Comparison of ENCODE assay signal across 17 cellular contexts in the genomic region with DNA sequence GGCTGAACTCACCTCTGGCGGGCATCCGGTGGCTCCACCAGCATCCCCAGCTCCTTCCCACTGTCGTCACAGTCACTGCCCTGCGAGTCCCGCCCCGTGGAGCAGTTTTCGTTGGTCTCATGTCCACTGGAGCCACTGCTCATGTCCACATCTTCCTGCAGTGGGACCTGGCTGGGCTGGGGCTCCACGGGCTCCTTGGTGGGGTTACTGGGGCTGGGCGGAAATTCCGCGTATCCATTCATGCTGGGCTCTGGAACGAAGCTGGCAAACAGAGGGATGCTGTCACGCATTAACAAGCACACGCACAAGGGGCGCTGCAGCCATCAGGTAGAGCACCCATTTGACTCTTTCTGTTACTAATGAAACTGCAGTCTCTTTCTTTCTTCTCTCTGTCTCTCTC. TPM values are rescaled to one million over a fixed set of nuclear protein-coding genes. Genes with fewer than 3 reads are reported as not detected.
DNase-seq lines count a peak whose midpoint lies in the region; ATAC-seq and TF ChIP-seq lines count a peak whose summit lies in the region.
"Had no signal": no experiment of that assay in that cellular context is flagged by ENCODE, and none has a peak within 500 bp of the region (broad histone marks: within the 10 kb centered on the region; RNA-seq: fewer than 3 reads in every experiment).

No MANE protein-coding gene starts in this region.

- POLR2A ChIA-PET in PC-3 (lab: Charles Lee; ENCODE audit: unreplicated experiment), result interaction anchor here (0.6 kb wide), 1 partner anchor 776 kb away, joined by 3 read pairs; no protein-coding TSS in a partner anchor
- POLR2A ChIA-PET in Caco-2 (lab: Charles Lee), result no interaction called here

- no peak overlapping the region for H3K4me3 ChIP-seq in PC-3 (ENCODE audit: low read length)
- no peak overlapping the region for H3K4me3 ChIP-seq in hepatocyte
- no peak overlapping the region for H3K4me3 ChIP-seq in Caco-2 (ENCODE audit: low read depth, low read length)

- BruUV-seq in PC-3 (replicated peaks; lab: Mats Ljungman, UMichigan), result no TSS peak
- no TSS peak for BruUV-seq in Caco-2 (replicated peaks; lab: Mats Ljungman, UMichigan)

- no peaks in the 10 kb centered on the region for H3K27me3 ChIP-seq in PC-3 (ENCODE audit: low read length)
- H3K27me3 ChIP-seq in hepatocyte, result no peaks in the 10 kb centered on the region
- H3K27me3 ChIP-seq in Caco-2 (replicated peaks; ENCODE audit: control insufficient read depth, insufficient read depth, low read length), result no peaks in the 10 kb centered on the region

- CTCF ChIA-PET in PC-3 (lab: Charles Lee), result no interaction called here
- CTCF ChIA-PET in Caco-2 (lab: Charles Lee), result no interaction called here

- H3K4me2 ChIP-seq in PC-3 (ENCODE audit: low read length), result no peak overlapping the region
- no peak overlapping the region for H3K4me2 ChIP-seq in hepatocyte

- peaks cover 16% of the 10 kb centered on the region for H3K36me3 ChIP-seq in PC-3 (ENCODE audit: low read depth, low read length)
- no peaks in the 10 kb centered on the region for H3K36me3 ChIP-seq in hepatocyte (replicated peaks; ENCODE audit: insufficient read depth, low read depth)
- H3K36me3 ChIP-seq in Caco-2 (ENCODE audit: control insufficient read depth, insufficient read depth, low read length), result no peaks in the 10 kb centered on the region

- H3K9me3 ChIP-seq in PC-3 (ENCODE audit: low read length) (no peaks in the 10 kb centered on the region), hepatocyte (ENCODE audit: low read depth) (no peaks in the 10 kb centered on the region), Caco-2 (no peaks in the 10 kb centered on the region)

- H2AFZ ChIP-seq in PC-3 (ENCODE audit: low read length), result no peak overlapping the region
- H2AFZ ChIP-seq in hepatocyte, result no peak overlapping the region

- peaks cover 45% of the 10 kb centered on the region for H3K79me2 ChIP-seq in PC-3 (ENCODE audit: low read length)
- peaks cover 53% of the 10 kb centered on the region for H3K79me2 ChIP-seq in hepatocyte

- H3K27ac Mint-ChIP-seq in progenitor cell of endocrine pancreas (peak overlapping the region; percentile 6), Caco-2 (ENCODE audit: unreplicated experiment) (no peak overlapping the region)
- H3K27ac Mint-ChIP-seq: activated naive CD8-positive, alpha-beta T cell treated with anti-CD3 and anti-CD28 coated beads for 36 hours; memory B cell had no signal

- H3K4me1 ChIP-seq in PC-3 (ENCODE audit: insufficient read depth, low read length), result no peaks in the 10 kb centered on the region
- H3K4me1 ChIP-seq in hepatocyte (ENCODE audit: insufficient read depth), result peaks cover 9% of the 10 kb centered on the region
- H3K4me1 ChIP-seq in Caco-2, result peaks cover 28% of the 10 kb centered on the region

- no peak overlapping the region for H3K27ac ChIP-seq in PC-3 (ENCODE audit: low read length)
- H3K27ac ChIP-seq in hepatocyte, result no peak overlapping the region

- H3K27me3 Mint-ChIP-seq in progenitor cell of endocrine pancreas (no peaks in the 10 kb centered on the region), Caco-2 (ENCODE audit: insufficient read depth, unreplicated experiment) (no peaks in the 10 kb centered on the region)
- H3K27me3 Mint-ChIP-seq: activated naive CD8-positive, alpha-beta T cell treated with anti-CD3 and anti-CD28 coated beads for 36 hours; memory B cell had no signal

- H4K20me1 ChIP-seq in PC-3 (ENCODE audit: low read length) (peaks cover 25% of the 10 kb centered on the region; the same call in 1 of the 2 replicates), hepatocyte (ENCODE audit: insufficient read depth, poor library complexity, severe bottlenecking) (peaks cover 5% of the 10 kb centered on the region)

- no peaks in the 10 kb centered on the region for H3K9me2 ChIP-seq in PC-3 (replicated peaks; ENCODE audit: low read length)
- no peaks in the 10 kb centered on the region for H3K9me2 ChIP-seq in hepatocyte (replicated peaks; ENCODE audit: insufficient read depth)

- H3F3A ChIP-seq in PC-3 (ENCODE audit: low read length, unreplicated experiment), result no peaks in the 10 kb centered on the region

- ATAC-seq in PC-3 (no peak), SK-N-SH treated with all-trans-retinoic acid at 6 μM for 48 hours (no peak), GM21825 (IDR thresholded peaks at IDR 0.05; ENCODE audit: unreplicated experiment) (no peak)

- peaks cover 16% of the 10 kb centered on the region for H3K36me3 Mint-ChIP-seq in progenitor cell of endocrine pancreas (ENCODE audit: insufficient read depth)
- peaks cover 16% of the 10 kb centered on the region for H3K36me3 Mint-ChIP-seq in Caco-2 (ENCODE audit: insufficient read depth, unreplicated experiment)

- no peak overlapping the region for H3K4me3 Mint-ChIP-seq in progenitor cell of endocrine pancreas (ENCODE audit: low read depth)
- H3K4me3 Mint-ChIP-seq in Caco-2 (ENCODE audit: unreplicated experiment), result no peak overlapping the region
- H3K4me3 Mint-ChIP-seq: activated naive CD8-positive, alpha-beta T cell treated with anti-CD3 and anti-CD28 coated beads for 36 hours; memory B cell had no signal

- peak; percentile 36 for TF ChIP-seq CTCF in PC-3 (conservative IDR thresholded peaks at IDR 0.05; ENCODE audit: low read depth, low read length)
- peak; percentile 10 for TF ChIP-seq CTCF in hepatocyte (IDR thresholded peaks at IDR 0.05; ENCODE audit: poor library complexity)
- peak; percentile 42 for TF ChIP-seq CTCF in progenitor cell of endocrine pancreas (IDR thresholded peaks at IDR 0.05; ENCODE audit: unreplicated experiment)
- no peak for TF ChIP-seq CTCF in Caco-2 (IDR thresholded peaks at IDR 0.05; ENCODE audit: insufficient read depth in 1 of 2, low read depth in 1 of 2, low read length in 1 of 2, severe bottlenecking in 1 of 2, unreplicated experiment in 1 of 2)

- DNase-seq in NCI-H748 (lab: John Stamatoyannopoulos, UW; ENCODE audit: unreplicated experiment), result peak; percentile 18
- no peak for DNase-seq in NCI-H748 treated with DMSO at 0.1 percent for 48 hours (lab: John Stamatoyannopoulos, UW)
- DNase-seq in PC-3, result no peak
- no peak for DNase-seq in hepatocyte (ENCODE audit: low spot score)
- DNase-seq in progenitor cell of endocrine pancreas (ENCODE audit: low spot score, unreplicated experiment), result no peak
- no peak for DNase-seq in Caco-2
- DNase-seq: activated CD4-positive, CD25-positive, alpha-beta regulatory T cell treated with anti-CD3 and anti-CD28 coated beads, Interleukin-2, amount 50 U/mL, for 72 hours; activated CD8-positive, alpha-beta memory T cell treated with anti-CD3 and anti-CD28 coated beads, Interleukin-2, amount 50 U/mL, for 48 hours; activated naive CD8-positive, alpha-beta T cell treated with anti-CD3 and anti-CD28 coated beads for 36 hours; DMS79 treated with DMSO at 0.1 percent for 48 hours; MV-4-11; NCI-H446; substantia nigra; T-helper 1 cell had no signal

- H3K9ac ChIP-seq in PC-3 (ENCODE audit: low read length), result no peak overlapping the region

- 84% methylated on average over 15 of the region's 15 CpGs for WGBS in hepatocyte (ENCODE audit: low lambda C conversion rate, missing lambda C conversion rate)

- H3K9me3 Mint-ChIP-seq in progenitor cell of endocrine pancreas (ENCODE audit: low read depth), result no peaks in the 10 kb centered on the region
- peaks cover 10% of the 10 kb centered on the region for H3K9me3 Mint-ChIP-seq in Caco-2 (ENCODE audit: unreplicated experiment)
- H3K9me3 Mint-ChIP-seq: activated naive CD8-positive, alpha-beta T cell treated with anti-CD3 and anti-CD28 coated beads for 36 hours; memory B cell had no signal

- H3K4me1 Mint-ChIP-seq in progenitor cell of endocrine pancreas (ENCODE audit: low read depth) (peaks cover 16% of the 10 kb centered on the region), Caco-2 (ENCODE audit: low read depth, unreplicated experiment) (peaks cover 14% of the 10 kb centered on the region)

- intact Hi-C loops in PC-3 (cut with micrococcal nuclease), result no loop called here
- intact Hi-C loops in Caco-2 (cut with micrococcal nuclease; ENCODE audit: unreplicated experiment), result no loop called here

TF ChIP-seq in SK-N-SH treated with all-trans-retinoic acid at 6 μM for 48 hours, 23 proteins besides CTCF, POLR2A, EP300 and RAD21:
- no peak for TF ChIP-seq CSDC2 (CRISPR knock-in tag; IDR thresholded peaks at IDR 0.05)
- no peak for TF ChIP-seq PPARA (CRISPR knock-in tag; IDR thresholded peaks at IDR 0.05; ENCODE audit: borderline replicate concordance)
- TF ChIP-seq TCF4 (CRISPR knock-in tag; IDR thresholded peaks at IDR 0.05; ENCODE audit: borderline replicate concordance), result no peak
- TF ChIP-seq, protein P1, sequence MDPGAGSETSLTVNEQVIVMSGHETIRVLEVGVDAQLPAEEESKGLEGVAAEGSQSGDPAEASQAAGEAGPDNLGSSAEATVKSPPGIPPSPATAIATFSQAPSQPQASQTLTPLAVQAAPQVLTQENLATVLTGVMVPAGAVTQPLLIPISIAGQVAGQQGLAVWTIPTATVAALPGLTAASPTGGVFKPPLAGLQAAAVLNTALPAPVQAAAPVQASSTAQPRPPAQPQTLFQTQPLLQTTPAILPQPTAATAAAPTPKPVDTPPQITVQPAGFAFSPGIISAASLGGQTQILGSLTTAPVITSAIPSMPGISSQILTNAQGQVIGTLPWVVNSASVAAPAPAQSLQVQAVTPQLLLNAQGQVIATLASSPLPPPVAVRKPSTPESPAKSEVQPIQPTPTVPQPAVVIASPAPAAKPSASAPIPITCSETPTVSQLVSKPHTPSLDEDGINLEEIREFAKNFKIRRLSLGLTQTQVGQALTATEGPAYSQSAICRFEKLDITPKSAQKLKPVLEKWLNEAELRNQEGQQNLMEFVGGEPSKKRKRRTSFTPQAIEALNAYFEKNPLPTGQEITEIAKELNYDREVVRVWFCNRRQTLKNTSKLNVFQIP (CRISPR knock-in tag; IDR thresholded peaks at IDR 0.05; ENCODE audit: borderline replicate concordance, low read depth), result no peak

RNA-seq across cellular contexts. Expression of a gene that starts 10.7 kb away (rescaled TPM):
- total RNA-seq in PC-3 (2014; rRNA removed) (8.6 and 13.0 TPM in 2 replicates), hepatocyte (6.1 and 8.9 TPM in 2 replicates), progenitor cell of endocrine pancreas (14.3 and 20.2 TPM in 2 replicates), Caco-2 (2022) (12.2 and 12.5 TPM in 2 replicates)
- polyA plus RNA-seq in hepatocyte, result 6.0 and 6.4 TPM in 2 replicates

RNA-seq across cellular contexts. Expression of a gene that starts 37.9 kb away (rescaled TPM):
- 9.8 and 19.6 TPM in 2 replicates for total RNA-seq in PC-3 (2014; rRNA removed)
- total RNA-seq in hepatocyte, result 14.1 and 17.8 TPM in 2 replicates
- polyA plus RNA-seq in hepatocyte, result 23.0 and 28.5 TPM in 2 replicates
- total RNA-seq in progenitor cell of endocrine pancreas, result 64.2 and 64.7 TPM in 2 replicates
- 21.2 and 22.1 TPM in 2 replicates for total RNA-seq in Caco-2 (2022)

RNA-seq across cellular contexts. Expression of a gene that starts 42.6 kb away (rescaled TPM):
- total RNA-seq in PC-3 (2014; rRNA removed), result 8.2 and 12.0 TPM in 2 replicates
- 9.0 and 9.7 TPM in 2 replicates for total RNA-seq in hepatocyte
- 8.4 and 9.1 TPM in 2 replicates for polyA plus RNA-seq in hepatocyte
- total RNA-seq in progenitor cell of endocrine pancreas, result 26.1 and 27.0 TPM in 2 replicates
- 7.1 and 7.4 TPM in 2 replicates for total RNA-seq in Caco-2 (2022)

Comparison
In these comparisons a context has a peak if more than half of its experiments do, and no peak if none do; other contexts are left out.
1. CTCF ChIP-seq: peak in PC-3 (single experiment), hepatocyte (single experiment) and progenitor cell of endocrine pancreas (single experiment); none in Caco-2 (0 of 2).